Comparison of ENCODE assay signal across 8 cellular contexts in genomic region chr4:147617173-147617840, GRCh38. TPM values are rescaled to one million over a fixed set of nuclear protein-coding genes. Genes with fewer than 3 reads are reported as not detected.
DNase-seq lines count a peak whose midpoint lies in the region; ATAC-seq lines count a peak whose summit lies in the region.

TSS of gene TMEM184C (plus strand) at chr4:147617397. CDS start at chr4:147617957, 560 bp downstream.

- no peak within 1 kb of the TSS for H2BK12ac ChIP-seq in mesenchymal stem cell (ENCODE audit: low read length in 2 of 2)

- peaks cover 6% of the 10 kb centered on the region for H3K79me1 ChIP-seq in mesenchymal stem cell (replicated peaks; ENCODE audit: low read length, poor library complexity, severe bottlenecking)

- no peak within 1 kb of the TSS for H4K91ac ChIP-seq in mesenchymal stem cell (ENCODE audit: low read length)

- H3K27ac Mint-ChIP-seq in activated CD8-positive, alpha-beta memory T cell treated with anti-CD3 and anti-CD28 coated beads, Interleukin-2, amount 10 ng/mL, durations not matched to agents 7 days and 5 days: peak within 1 kb of the TSS; percentile 94

- peak within 1 kb of the TSS in 1 of 2 experiments; percentile 57 for H3K23ac ChIP-seq in mesenchymal stem cell (ENCODE audit: low read length in 2 of 2)

- peak within 1 kb of the TSS in 1 of 2 experiments; percentile 37 for H3K14ac ChIP-seq in mesenchymal stem cell (ENCODE audit: low read length in 2 of 2)

- H2BK120ac ChIP-seq in mesenchymal stem cell (ENCODE audit: low read depth, low read length): no peak within 1 kb of the TSS

- ATAC-seq in GM21381 (IDR thresholded peaks at IDR 0.05; ENCODE audit: unreplicated experiment): peak; percentile 99
- ATAC-seq in activated CD8-positive, alpha-beta memory T cell treated with anti-CD3 and anti-CD28 coated beads, Interleukin-2, amount 10 ng/mL, durations not matched to agents 7 days and 5 days: peak; percentile 99

- no peak within 1 kb of the TSS for H2BK15ac ChIP-seq in mesenchymal stem cell (ENCODE audit: low read depth, poor library complexity, severe bottlenecking)

- peak within 1 kb of the TSS; percentile 71 for H2BK5ac ChIP-seq in mesenchymal stem cell (ENCODE audit: low read depth, low read length, poor library complexity, severe bottlenecking)

- H3K9me3 ChIP-seq in NT2/D1 (ENCODE audit: insufficient read depth, low read length) (no peaks in the 10 kb centered on the region), endocrine pancreas (ENCODE audit: control insufficient read depth, low read length) (no peaks in the 10 kb centered on the region), mesenchymal stem cell (ENCODE audit: control insufficient read depth, low read length) (no peaks in the 10 kb centered on the region)

- peak within 1 kb of the TSS in 1 of 2 experiments; percentile 65 for H3K4ac ChIP-seq in mesenchymal stem cell (ENCODE audit: low read depth in 1 of 2, low read length in 2 of 2)

- H2AK5ac ChIP-seq in mesenchymal stem cell (ENCODE audit: low read length, severe bottlenecking): no peak within 1 kb of the TSS

- peak within 1 kb of the TSS; percentile 23 to 62 for H3K18ac ChIP-seq in mesenchymal stem cell (ENCODE audit: low read depth in 1 of 2, low read length in 2 of 2)

- CTCF ChIA-PET in activated CD8-positive, alpha-beta memory T cell treated with anti-CD3 and anti-CD28 coated beads, Interleukin-2, amount 10 ng/mL, durations not matched to agents 7 days and 5 days (lab: Charles Lee): interaction anchor here (0.6 to 6.6 kb wide), 19 partner anchors 10 to 305 kb away, joined by 3 to 60 read pairs (median 4); partner anchors contain the start of genes ARHGAP10 and PRMT9

- H3K27me3 ChIP-seq in NT2/D1 (ENCODE audit: insufficient read depth, insufficient read length) (no peaks in the 10 kb centered on the region), endocrine pancreas (ENCODE audit: control insufficient read depth, insufficient read depth, low read length) (no peaks in the 10 kb centered on the region), mesenchymal stem cell (ENCODE audit: control insufficient read depth in 1 of 2, insufficient read depth in 1 of 2, low read length in 2 of 2) (no peaks in the 10 kb centered on the region)

- H3K36me3 ChIP-seq in NT2/D1 (ENCODE audit: insufficient read depth, insufficient read length, low read length) (peaks cover 18% of the 10 kb centered on the region), endocrine pancreas (ENCODE audit: control insufficient read depth, insufficient read depth, low read length) (no peaks in the 10 kb centered on the region), mesenchymal stem cell (ENCODE audit: control insufficient read depth in 1 of 2, insufficient read depth in 2 of 2, low read depth in 1 of 2, low read length in 2 of 2) (peaks cover 0 to 15% of the 10 kb centered on the region in 2 experiments)

- H3K9ac ChIP-seq in NT2/D1 (ENCODE audit: insufficient read length, low read depth) (peak within 1 kb of the TSS; percentile 98), endocrine pancreas (ENCODE audit: control insufficient read depth, insufficient read depth, low read length) (peak within 1 kb of the TSS; percentile 93), mesenchymal stem cell (ENCODE audit: low read length) (peak within 1 kb of the TSS; percentile 94)

- H3K27me3 Mint-ChIP-seq in activated CD8-positive, alpha-beta memory T cell treated with anti-CD3 and anti-CD28 coated beads, Interleukin-2, amount 10 ng/mL, durations not matched to agents 7 days and 5 days: peaks cover 15% of the 10 kb centered on the region

- peak within 1 kb of the TSS; percentile 88 for H3K27ac ChIP-seq in mesenchymal stem cell (ENCODE audit: low read length, poor library complexity, severe bottlenecking)

- H2AFZ ChIP-seq in mesenchymal stem cell (ENCODE audit: low read depth, low read length): peak within 1 kb of the TSS; percentile 66

- H3K4me3 ChIP-seq in NT2/D1 (ENCODE audit: insufficient read length, low read depth) (peak within 1 kb of the TSS; percentile 98), endocrine pancreas (ENCODE audit: control insufficient read depth, insufficient read depth, low read length) (peak within 1 kb of the TSS; percentile 99), mesenchymal stem cell (ENCODE audit: insufficient read depth in 1 of 2, low read depth in 1 of 2, low read length in 2 of 2) (peak within 1 kb of the TSS; percentile 73 to 98)

- peaks cover 18% of the 10 kb centered on the region for H3K36me3 Mint-ChIP-seq in activated CD8-positive, alpha-beta memory T cell treated with anti-CD3 and anti-CD28 coated beads, Interleukin-2, amount 10 ng/mL, durations not matched to agents 7 days and 5 days

- WGBS in mesenchymal stem cell: under 1% methylated on average over 37 of the region's 37 CpGs

- H4K8ac ChIP-seq in mesenchymal stem cell (ENCODE audit: low read length): peak within 1 kb of the TSS; percentile 94

- H3K4me1 ChIP-seq in NT2/D1 (ENCODE audit: insufficient read depth, insufficient read length) (no peaks in the 10 kb centered on the region), endocrine pancreas (ENCODE audit: control insufficient read depth, insufficient read depth, low read length) (peaks cover 10% of the 10 kb centered on the region), mesenchymal stem cell (ENCODE audit: control insufficient read depth, insufficient read depth, low read depth, low read length) (peaks cover 6% of the 10 kb centered on the region)

- H3K4me1 Mint-ChIP-seq in activated CD8-positive, alpha-beta memory T cell treated with anti-CD3 and anti-CD28 coated beads, Interleukin-2, amount 10 ng/mL, durations not matched to agents 7 days and 5 days: peaks cover 38% of the 10 kb centered on the region

- H3K4me2 ChIP-seq in mesenchymal stem cell (ENCODE audit: low read length, poor library complexity, severe bottlenecking): peak within 1 kb of the TSS; percentile 81

- DNase-seq in COR-L47 (lab: John Stamatoyannopoulos, UW) (peak; percentile 97), HUDEP-2 (lab: John Stamatoyannopoulos, UW; ENCODE audit: unreplicated experiment in 76 of 76) (peak; percentile 38 to 97 (median 92)), NT2/D1 (ENCODE audit: low read depth, low spot score) (peak; percentile 87), mesenchymal stem cell (peak; percentile 95)
- peak; percentile 99 for DNase-seq in activated CD8-positive, alpha-beta memory T cell treated with anti-CD3 and anti-CD28 coated beads, Interleukin-2, amount 10 ng/mL, durations not matched to agents 7 days and 5 days
- peak; percentile 96 for DNase-seq in stimulated activated CD8-positive, alpha-beta memory T cell treated with anti-CD3 and anti-CD28 coated beads, Interleukin-12 subunit alpha, Interleukin-12 subunit beta, amount 100 ng/mL, for 4 hours (ENCODE audit: low read depth)

- H3K4me3 Mint-ChIP-seq in activated CD8-positive, alpha-beta memory T cell treated with anti-CD3 and anti-CD28 coated beads, Interleukin-2, amount 10 ng/mL, durations not matched to agents 7 days and 5 days: peak within 1 kb of the TSS; percentile 95

- no peaks in the 10 kb centered on the region for H3K9me3 Mint-ChIP-seq in activated CD8-positive, alpha-beta memory T cell treated with anti-CD3 and anti-CD28 coated beads, Interleukin-2, amount 10 ng/mL, durations not matched to agents 7 days and 5 days (ENCODE audit: low read depth)

RNA-seq across cellular contexts. Expression of gene TMEM184C, which starts in this region (rescaled TPM):
- total RNA-seq in activated CD8-positive, alpha-beta memory T cell treated with anti-CD3 and anti-CD28 coated beads, Interleukin-2, amount 10 ng/mL, durations not matched to agents 7 days and 5 days: 10 to 100 TPM; 18.5 to 27.2 TPM
- 19.8 TPM for polyA plus RNA-seq in mesenchymal stem cell (2013, experiment 1 of 2)
- 20.0 TPM for polyA plus RNA-seq in mesenchymal stem cell (2013, experiment 2 of 2)

Comparison
In these comparisons a context has a peak if more than half of its experiments do, and no peak if none do; other contexts are left out.
1. Peak in every context shown above with its lines: DNase-seq, ATAC-seq, H3K4me3 ChIP-seq and H3K27ac ChIP-seq.